ENCODE assay signal across 1 cellular context in genomic region chr1:32937061-32937460, GRCh38.
TF ChIP-seq lines count a peak whose summit lies in the region.

No MANE protein-coding gene starts in this region.

TF ChIP-seq in K562, 482 proteins besides CTCF, POLR2A, EP300 and RAD21:
- TF ChIP-seq MAFK (IDR thresholded peaks at IDR 0.05; ENCODE audit: low read length): peak; percentile 32; the same call in 1 of the 2 replicates
- TF ChIP-seq NFE2L1 (tag; IDR thresholded peaks at IDR 0.05; ENCODE audit: borderline replicate concordance, low read depth): peak; percentile 55; the same call in 1 of the 2 replicates
- peak; percentile 71 for TF ChIP-seq MAFF (IDR thresholded peaks at IDR 0.05; ENCODE audit: low read length)
- no peak for TF ChIP-seq NELFE (IDR thresholded peaks at IDR 0.05; ENCODE audit: insufficient read depth, insufficient read length)
- peak; percentile 83 for TF ChIP-seq NFE2 (IDR thresholded peaks at IDR 0.05; ENCODE audit: low read depth)
- TF ChIP-seq C11orf30 (IDR thresholded peaks at IDR 0.05; ENCODE audit: low read depth): peak; percentile 70
- no peak for TF ChIP-seq ILK (tag; IDR thresholded peaks at IDR 0.05; ENCODE audit: borderline replicate concordance, low read depth)
- TF ChIP-seq ILF3 (IDR thresholded peaks at IDR 0.05; ENCODE audit: borderline replicate concordance): no peak
- TF ChIP-seq MAFG (tag; conservative IDR thresholded peaks at IDR 0.05): peak; percentile 85
- TF ChIP-seq ZNF316 (IDR thresholded peaks at IDR 0.05): peak; percentile 69
